Comparison of ENCODE assay signal across 1 cellular context in the genomic region with DNA sequence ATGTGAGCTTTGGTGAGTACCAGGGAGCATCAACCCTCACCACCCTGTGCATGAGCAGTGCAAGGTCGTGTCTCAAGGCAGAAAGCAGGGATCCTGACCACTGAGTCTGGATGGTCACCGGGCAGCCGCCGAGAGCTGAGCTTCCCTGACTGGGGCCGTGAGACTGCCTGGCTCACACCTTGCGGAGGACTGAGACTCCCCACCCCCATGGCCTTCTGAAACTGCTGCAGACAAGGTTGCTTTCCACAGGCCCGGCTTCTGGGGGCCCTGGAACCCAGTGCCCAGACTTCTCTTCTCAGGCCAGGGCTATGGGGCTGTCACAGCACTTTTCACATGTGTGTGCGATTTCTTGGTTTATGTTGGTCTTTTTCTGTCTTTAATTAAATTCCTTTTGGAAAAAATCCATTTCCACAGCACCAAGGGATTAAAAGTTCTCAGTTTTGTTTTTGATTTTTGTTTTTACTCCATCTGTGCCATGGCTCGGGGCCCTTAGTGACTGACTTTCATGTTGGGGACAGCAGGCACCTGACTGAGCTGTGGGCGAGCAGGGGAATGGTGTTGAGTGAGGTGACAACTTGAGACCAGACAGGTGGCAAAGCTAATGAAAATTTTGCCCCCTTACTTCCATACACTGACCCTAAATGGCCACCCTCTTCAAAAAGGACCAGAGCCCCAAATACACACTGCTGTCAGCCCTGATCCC.
TF ChIP-seq lines count a peak whose summit lies in the region.

No MANE protein-coding gene starts in this region.

TF ChIP-seq in GM23338, 12 proteins besides CTCF, POLR2A, EP300 and RAD21 (continued from another document):
- no peak for TF ChIP-seq ZNF462 (CRISPR knock-in tag; IDR thresholded peaks at IDR 0.05)
- TF ChIP-seq STAT1 (IDR thresholded peaks at IDR 0.05; ENCODE audit: unreplicated experiment), result no peak
TF ChIP-seq in GM23338: peak in this region for 0.
